5 cellular contexts compared by ENCODE assay signal in genomic region chr17:61755668-61756067, GRCh38.
"Had no signal": no experiment of that assay in that cellular context is flagged by ENCODE, and none has a peak within 500 bp of the region (broad histone marks: within the 10 kb centered on the region; RNA-seq: fewer than 3 reads in every experiment).

No MANE protein-coding gene starts in this region.

- DNase-seq: IMR-90, KBM-7, KG1 had no signal

- H3K27ac ChIP-seq: HL-60 had no signal

- H3K4me3 ChIP-seq: K562 had no signal
